Comparison of ENCODE assay signal across 6 cellular contexts in the genomic region with DNA sequence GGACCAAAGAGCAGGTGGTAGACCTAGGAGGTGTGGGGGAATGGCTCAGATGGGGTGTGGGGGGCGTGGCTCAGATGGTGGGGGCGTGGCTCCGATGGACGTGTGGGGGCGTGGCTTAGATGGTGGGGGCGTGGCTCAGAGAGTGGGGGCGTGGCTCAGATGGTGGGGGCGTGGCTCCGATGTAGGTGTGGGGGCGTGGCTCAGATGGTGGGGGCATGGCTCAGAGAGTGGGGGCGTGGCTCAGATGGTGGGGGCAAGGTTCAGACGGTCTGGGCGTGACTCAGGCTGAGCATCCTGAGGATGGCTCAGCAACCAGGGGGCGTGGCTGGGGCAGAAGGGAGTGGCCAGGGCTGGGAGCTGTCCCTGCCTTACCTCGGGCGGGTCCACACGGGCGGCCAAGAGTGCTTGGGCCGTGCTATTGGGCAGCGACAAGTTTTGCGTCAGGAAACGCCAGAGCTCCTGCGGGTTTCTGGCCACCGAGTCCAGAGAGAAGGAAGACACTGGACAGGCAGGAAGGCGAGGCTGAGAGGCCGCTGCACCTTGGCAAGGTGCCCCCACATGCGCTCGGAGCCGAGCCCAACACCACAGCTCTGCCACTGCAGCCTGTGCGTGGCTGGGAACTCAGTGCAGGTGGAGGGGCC. TPM values are rescaled to one million over a fixed set of nuclear protein-coding genes. Genes with fewer than 3 reads are reported as not detected.
DNase-seq lines count a peak whose midpoint lies in the region; ATAC-seq and TF ChIP-seq lines count a peak whose summit lies in the region.

No MANE protein-coding gene starts in this region.

- no peak overlapping the region for H3K4me3 ChIP-seq in CD8-positive, alpha-beta T cell (ENCODE audit: low read depth, low read length)
- no peak overlapping the region for H3K4me3 ChIP-seq in esophagus squamous epithelium

- no peaks in the 10 kb centered on the region for H3K27me3 Mint-ChIP-seq in CD8-positive, alpha-beta T cell (ENCODE audit: low read depth)
- H3K27me3 Mint-ChIP-seq in activated T-helper 1 cell treated with anti-CD3 and anti-CD28 coated beads, Interleukin-12 subunit alpha, Interleukin-12 subunit beta, Interleukin-2, Interleukin-4 antibody, amounts not matched to agents 30 ng/mL and 10 ng/mL and 1 ng/mL, durations not matched to agents 14 hours and 24 hours and 36 hours (ENCODE audit: insufficient read depth) = no peaks in the 10 kb centered on the region

- POLR2A ChIA-PET in CD8-positive, alpha-beta T cell (lab: Charles Lee) = interaction anchor here (0.6 kb wide), 1 partner anchor 470 kb away, joined by 3 read pairs; no protein-coding TSS in a partner anchor

- TF ChIP-seq POLR2A in esophagus squamous epithelium (IDR thresholded peaks at IDR 0.05) = peak in 1 of 4 donors; percentile 14

- WGBS in esophagus squamous epithelium, 2 donors = 29% methylated on average over 3 of the region's 30 CpGs; no CpG with 5 or more reads in 1 of the 2 donors

- ATAC-seq in CD8-positive, alpha-beta T cell = peak; percentile 92
- ATAC-seq in left lobe of liver (peak; percentile 71), HG02970 (IDR thresholded peaks at IDR 0.05; ENCODE audit: low FRiP score, unreplicated experiment) (no peak)

- H3K9me3 Mint-ChIP-seq in CD8-positive, alpha-beta T cell = no peaks in the 10 kb centered on the region
- H3K9me3 Mint-ChIP-seq in activated T-helper 1 cell treated with anti-CD3 and anti-CD28 coated beads, Interleukin-12 subunit alpha, Interleukin-12 subunit beta, Interleukin-2, Interleukin-4 antibody, amounts not matched to agents 30 ng/mL and 10 ng/mL and 1 ng/mL, durations not matched to agents 14 hours and 24 hours and 36 hours = no peaks in the 10 kb centered on the region

- no peaks in the 10 kb centered on the region for H3K27me3 ChIP-seq in CD8-positive, alpha-beta T cell (ENCODE audit: insufficient read depth, low read length)
- no peaks in the 10 kb centered on the region for H3K27me3 ChIP-seq in esophagus squamous epithelium

- no peak for TF ChIP-seq CTCF in CD8-positive, alpha-beta T cell (IDR thresholded peaks at IDR 0.05)
- TF ChIP-seq CTCF in esophagus squamous epithelium (IDR thresholded peaks at IDR 0.05) = no peak

- DNase-seq in CD8-positive, alpha-beta T cell = peak; percentile 33 to 81 (median 59)
- DNase-seq in NCI-H2029 treated with DMSO at 0.1 percent for 48 hours (lab: John Stamatoyannopoulos, UW) (peak; percentile 76), left lobe of liver (ENCODE audit: low spot score) (peak; percentile 96), esophagus squamous epithelium (lab: John Stamatoyannopoulos, UW) (no peak)
- DNase-seq in activated T-helper 1 cell treated with anti-CD3 and anti-CD28 coated beads, Interleukin-12 subunit alpha, Interleukin-12 subunit beta, Interleukin-2, Interleukin-4 antibody, amounts not matched to agents 30 ng/mL and 10 ng/mL and 1 ng/mL, durations not matched to agents 14 hours and 24 hours and 36 hours (ENCODE audit: low spot score) = peak; percentile 64

- CTCF ChIA-PET in CD8-positive, alpha-beta T cell (lab: Charles Lee) = interaction anchor here (1.9 to 7.4 kb wide), 2 partner anchors 13 to 25 kb away, joined by 5 to 37 read pairs; no protein-coding TSS in a partner anchor

- H3K4me3 Mint-ChIP-seq in CD8-positive, alpha-beta T cell = no peak overlapping the region
- H3K4me3 Mint-ChIP-seq in activated T-helper 1 cell treated with anti-CD3 and anti-CD28 coated beads, Interleukin-12 subunit alpha, Interleukin-12 subunit beta, Interleukin-2, Interleukin-4 antibody, amounts not matched to agents 30 ng/mL and 10 ng/mL and 1 ng/mL, durations not matched to agents 14 hours and 24 hours and 36 hours = no peak overlapping the region

- H3K36me3 Mint-ChIP-seq in CD8-positive, alpha-beta T cell = peaks cover 12% of the 10 kb centered on the region
- no peaks in the 10 kb centered on the region for H3K36me3 Mint-ChIP-seq in activated T-helper 1 cell treated with anti-CD3 and anti-CD28 coated beads, Interleukin-12 subunit alpha, Interleukin-12 subunit beta, Interleukin-2, Interleukin-4 antibody, amounts not matched to agents 30 ng/mL and 10 ng/mL and 1 ng/mL, durations not matched to agents 14 hours and 24 hours and 36 hours (ENCODE audit: low read depth)

- peaks cover 9% of the 10 kb centered on the region for H3K4me1 Mint-ChIP-seq in CD8-positive, alpha-beta T cell (ENCODE audit: low read depth)
- H3K4me1 Mint-ChIP-seq in activated T-helper 1 cell treated with anti-CD3 and anti-CD28 coated beads, Interleukin-12 subunit alpha, Interleukin-12 subunit beta, Interleukin-2, Interleukin-4 antibody, amounts not matched to agents 30 ng/mL and 10 ng/mL and 1 ng/mL, durations not matched to agents 14 hours and 24 hours and 36 hours (ENCODE audit: low read depth) = no peaks in the 10 kb centered on the region

- no peak overlapping the region for H3K27ac ChIP-seq in CD8-positive, alpha-beta T cell (ENCODE audit: low read depth, low read length)
- H3K27ac ChIP-seq in esophagus squamous epithelium = no peak overlapping the region

- H3K36me3 ChIP-seq in CD8-positive, alpha-beta T cell (ENCODE audit: insufficient read depth, low read length) = no peaks in the 10 kb centered on the region
- H3K36me3 ChIP-seq in esophagus squamous epithelium = peaks cover 0 to 22% (median 0%) of the 10 kb centered on the region in 3 donors

- no peak overlapping the region for H3K27ac Mint-ChIP-seq in CD8-positive, alpha-beta T cell
- peak overlapping the region; percentile 29 for H3K27ac Mint-ChIP-seq in activated T-helper 1 cell treated with anti-CD3 and anti-CD28 coated beads, Interleukin-12 subunit alpha, Interleukin-12 subunit beta, Interleukin-2, Interleukin-4 antibody, amounts not matched to agents 30 ng/mL and 10 ng/mL and 1 ng/mL, durations not matched to agents 14 hours and 24 hours and 36 hours

- H3K4me1 ChIP-seq in CD8-positive, alpha-beta T cell (ENCODE audit: insufficient read depth, low read length) = peaks cover 18% of the 10 kb centered on the region
- peaks cover 8 to 26% (median 10%) of the 10 kb centered on the region in 3 donors for H3K4me1 ChIP-seq in esophagus squamous epithelium

- intact Hi-C loops in CD8-positive, alpha-beta T cell (cut with DNase I, micrococcal nuclease) = loop anchor here in 1 of 2 experiments (1.0 kb wide), 2 partner anchors 30 to 44 kb away; partner anchors contain the start of gene PAXX
- intact Hi-C loops in activated T-helper 1 cell treated with anti-CD3 and anti-CD28 coated beads, Interleukin-12 subunit alpha, Interleukin-12 subunit beta, Interleukin-2, Interleukin-4 antibody, amounts not matched to agents 30 ng/mL and 10 ng/mL and 1 ng/mL, durations not matched to agents 14 hours and 24 hours and 36 hours (cut with micrococcal nuclease) = loop anchor here (1.0 to 10.0 kb wide), 7 partner anchors 30 to 537 kb away; partner anchors contain the start of genes EDF1, PAXX, SEC16A and TMEM141
- intact Hi-C loops in esophagus squamous epithelium (cut with DNase I) = no loop called here

- no peaks in the 10 kb centered on the region for H3K9me3 ChIP-seq in CD8-positive, alpha-beta T cell (ENCODE audit: low read length)
- no peaks in the 10 kb centered on the region for H3K9me3 ChIP-seq in esophagus squamous epithelium

RNA-seq across cellular contexts. Expression of gene ABCA2, which starts 5.9 kb away (rescaled TPM):
- total RNA-seq in CD8-positive, alpha-beta T cell = 10 to 100 TPM; 87.5 to 93.0 TPM
- 25.7 and 26.9 TPM in 2 replicates for total RNA-seq in activated T-helper 1 cell treated with anti-CD3 and anti-CD28 coated beads, Interleukin-12 subunit alpha, Interleukin-12 subunit beta, Interleukin-2, Interleukin-4 antibody, amounts not matched to agents 30 ng/mL and 10 ng/mL and 1 ng/mL, durations not matched to agents 14 hours and 24 hours and 36 hours
- total RNA-seq in left lobe of liver (61.2 TPM), esophagus squamous epithelium (10 to 100 TPM in 2 of 4 donors, 1 to 10 TPM in 2; 3.5 to 14.7 (median 7.6) TPM)

RNA-seq across cellular contexts. Expression of gene FUT7, which starts 9.8 kb away (rescaled TPM):
- total RNA-seq in CD8-positive, alpha-beta T cell = under 1 TPM; 0.42 to 0.65 TPM
- 0.16 and 0.22 TPM in 2 replicates for total RNA-seq in activated T-helper 1 cell treated with anti-CD3 and anti-CD28 coated beads, Interleukin-12 subunit alpha, Interleukin-12 subunit beta, Interleukin-2, Interleukin-4 antibody, amounts not matched to agents 30 ng/mL and 10 ng/mL and 1 ng/mL, durations not matched to agents 14 hours and 24 hours and 36 hours
- total RNA-seq in left lobe of liver (0.08 TPM), esophagus squamous epithelium (under 1 TPM in 3 of 4 donors, not detected in 1; 0.13 to 0.38 (median 0.21) TPM)

RNA-seq across cellular contexts. Expression of gene NPDC1, which starts 23.9 kb away (rescaled TPM):
- 10 to 100 TPM; 29.7 to 29.8 TPM for total RNA-seq in CD8-positive, alpha-beta T cell
- 78.2 and 80.1 TPM in 2 replicates for total RNA-seq in activated T-helper 1 cell treated with anti-CD3 and anti-CD28 coated beads, Interleukin-12 subunit alpha, Interleukin-12 subunit beta, Interleukin-2, Interleukin-4 antibody, amounts not matched to agents 30 ng/mL and 10 ng/mL and 1 ng/mL, durations not matched to agents 14 hours and 24 hours and 36 hours
- total RNA-seq in left lobe of liver (16.6 TPM), esophagus squamous epithelium (10 to 100 TPM; 11.9 to 45.2 (median 20.3) TPM)

RNA-seq across cellular contexts. Expression of gene CLIC3, which starts 25.7 kb away (rescaled TPM):
- total RNA-seq in CD8-positive, alpha-beta T cell = 1 to 10 TPM; 7.6 to 8.8 TPM
- not detected in 2 replicates for total RNA-seq in activated T-helper 1 cell treated with anti-CD3 and anti-CD28 coated beads, Interleukin-12 subunit alpha, Interleukin-12 subunit beta, Interleukin-2, Interleukin-4 antibody, amounts not matched to agents 30 ng/mL and 10 ng/mL and 1 ng/mL, durations not matched to agents 14 hours and 24 hours and 36 hours
- total RNA-seq in left lobe of liver (not detected), esophagus squamous epithelium (100 to 1,000 TPM in 3 of 4 donors, 10 to 100 TPM in 1; 94.8 to 442 (median 200) TPM)

RNA-seq across cellular contexts. Expression of gene PAXX, which starts 29.9 kb away (rescaled TPM):
- total RNA-seq in CD8-positive, alpha-beta T cell = 100 to 1,000 TPM; 101 to 111 TPM
- total RNA-seq in activated T-helper 1 cell treated with anti-CD3 and anti-CD28 coated beads, Interleukin-12 subunit alpha, Interleukin-12 subunit beta, Interleukin-2, Interleukin-4 antibody, amounts not matched to agents 30 ng/mL and 10 ng/mL and 1 ng/mL, durations not matched to agents 14 hours and 24 hours and 36 hours = 79.4 and 84.5 TPM in 2 replicates
- total RNA-seq in left lobe of liver (27.3 TPM), esophagus squamous epithelium (10 to 100 TPM; 18.3 to 56.3 (median 49.6) TPM)
